In genomic region chr3:37856381-37856780, GRCh38 we compare ENCODE assay signal across 25 cellular contexts. TPM values are rescaled to one million over a fixed set of nuclear protein-coding genes. Genes with fewer than 3 reads are reported as not detected.
DNase-seq lines count a peak whose midpoint lies in the region; ATAC-seq and TF ChIP-seq lines count a peak whose summit lies in the region.
"Had no signal": no experiment of that assay in that cellular context is flagged by ENCODE, and none has a peak within 500 bp of the region (broad histone marks: within the 10 kb centered on the region; RNA-seq: fewer than 3 reads in every experiment).

No MANE protein-coding gene starts in this region.

- peak overlapping the region in 3 of 5 experiments; percentile 5 to 62 (median 34) for H3K27ac Mint-ChIP-seq in brain
- peak overlapping the region in 2 of 3 experiments; percentile 7 to 26 for H3K27ac Mint-ChIP-seq in nephron
- H3K27ac Mint-ChIP-seq: activated CD4-positive, alpha-beta T cell treated with anti-CD3 and anti-CD28 coated beads, Interleukin-2, amount 10 ng/mL, durations not matched to agents 24 days and 14 days; activated naive CD4-positive, alpha-beta T cell treated with anti-CD3 and anti-CD28 coated beads, Interleukin-2, amount 50 U/mL, for 24 hours; neural progenitor cell had no signal

- H3K9me3 ChIP-seq in heart right ventricle (no peaks in the 10 kb centered on the region), trophoblast cell (ENCODE audit: insufficient read depth, low read depth, low read length) (peaks cover 2% of the 10 kb centered on the region)
- H3K9me3 ChIP-seq: HAP-1, mucosa of descending colon, uterus had no signal

- H4K12ac ChIP-seq in trophoblast cell (ENCODE audit: low read depth, low read length), result no peak overlapping the region

- TF ChIP-seq CTCF in brain (conservative IDR thresholded peaks at IDR 0.05) (no peak), heart right ventricle (IDR thresholded peaks at IDR 0.05) (no peak), nephron (IDR thresholded peaks at IDR 0.05; ENCODE audit: unreplicated experiment in 3 of 3) (no peak)

- no peak overlapping the region for H2AK5ac ChIP-seq in trophoblast cell (ENCODE audit: low read length)

- H3K18ac ChIP-seq in trophoblast cell (ENCODE audit: low read length), result no peak overlapping the region

- peaks cover 3 to 37% (median 23%) of the 10 kb centered on the region in 9 donors for H3K4me1 ChIP-seq in heart right ventricle
- H3K4me1 ChIP-seq in trophoblast cell (ENCODE audit: control insufficient read depth in 1 of 2, insufficient read depth in 2 of 2, low read length in 2 of 2), result peaks cover 9 to 15% of the 10 kb centered on the region in 2 experiments
- H3K4me1 ChIP-seq: neural progenitor cell had no signal

- H3K27ac ChIP-seq in heart right ventricle, result peak overlapping the region in 6 of 10 donors; percentile 41 to 70 (median 55)
- no peak overlapping the region for H3K27ac ChIP-seq in trophoblast cell (ENCODE audit: low read depth, low read length)
- H3K27ac ChIP-seq: C4-2B, KMS-11, neural progenitor cell, uterus, WERI-Rb-1 had no signal

- H3K9me3 Mint-ChIP-seq in brain, result peaks cover 0 to 4% (median 0%) of the 10 kb centered on the region in 5 experiments
- no peaks in the 10 kb centered on the region for H3K9me3 Mint-ChIP-seq in nephron
- H3K9me3 Mint-ChIP-seq: activated CD4-positive, alpha-beta T cell treated with anti-CD3 and anti-CD28 coated beads, Interleukin-2, amount 10 ng/mL, durations not matched to agents 24 days and 14 days; activated naive CD4-positive, alpha-beta T cell treated with anti-CD3 and anti-CD28 coated beads, Interleukin-2, amount 50 U/mL, for 24 hours; neural progenitor cell had no signal

- H3K79me2 ChIP-seq in trophoblast cell (ENCODE audit: control insufficient read depth, insufficient read depth, low read length, poor library complexity), result peaks cover 6% of the 10 kb centered on the region

- H3K27me3 ChIP-seq in heart right ventricle, result no peaks in the 10 kb centered on the region
- no peaks in the 10 kb centered on the region for H3K27me3 ChIP-seq in trophoblast cell (ENCODE audit: insufficient read depth, low read length)
- H3K27me3 ChIP-seq: uterus had no signal

- no peak overlapping the region for H3K23ac ChIP-seq in trophoblast cell (ENCODE audit: low read length)

- H3K9ac ChIP-seq in trophoblast cell (ENCODE audit: low read length), result no peak overlapping the region
- H3K9ac ChIP-seq: KMS-11, neural progenitor cell had no signal

- H3K79me1 ChIP-seq in trophoblast cell (ENCODE audit: low read length), result peaks cover 7% of the 10 kb centered on the region

- peaks cover 3% of the 10 kb centered on the region for H3K36me3 Mint-ChIP-seq in brain
- H3K36me3 Mint-ChIP-seq in nephron (ENCODE audit: low read depth), result peaks cover 7% of the 10 kb centered on the region
- H3K36me3 Mint-ChIP-seq: activated naive CD4-positive, alpha-beta T cell treated with anti-CD3 and anti-CD28 coated beads, Interleukin-2, amount 50 U/mL, for 24 hours; neural progenitor cell had no signal

- no peak overlapping the region for H3K4me2 ChIP-seq in trophoblast cell (ENCODE audit: low read length)
- H3K4me2 ChIP-seq: KMS-11, neural progenitor cell had no signal

- no peak overlapping the region for H2BK5ac ChIP-seq in trophoblast cell (ENCODE audit: low read depth, low read length, poor library complexity)

- intact Hi-C loops in heart right ventricle (cut with DNase I), result loop anchor here in 4 of 10 donors (1.0 to 5.0 kb wide), 4 partner anchors 110 to 146 kb away; no protein-coding TSS in a partner anchor

- no peak overlapping the region for H2BK120ac ChIP-seq in trophoblast cell (ENCODE audit: insufficient read depth, low read length, poor library complexity)

- H2AFZ ChIP-seq in trophoblast cell (ENCODE audit: insufficient read depth, low read length, poor library complexity), result no peak overlapping the region
- H2AFZ ChIP-seq: neural progenitor cell had no signal

- H3K4me1 Mint-ChIP-seq in brain, result peaks cover 25% of the 10 kb centered on the region
- peaks cover 15% of the 10 kb centered on the region for H3K4me1 Mint-ChIP-seq in nephron

- DNase-seq in Ammon's horn (ENCODE audit: low spot score) (peak; percentile 32), heart right ventricle (peak in 1 of 2 donors; percentile 68), NCI-H774 (lab: John Stamatoyannopoulos, UW) (no peak), trophoblast cell (no peak), DMS153 (lab: John Stamatoyannopoulos, UW) (no peak)
- no peak for DNase-seq in stimulated activated CD4-positive, alpha-beta T cell treated with anti-CD3 and anti-CD28 coated beads, Interleukin-4, amount 100 ng/mL, for 24 hours
- DNase-seq: activated CD4-positive, alpha-beta T cell treated with anti-CD3 and anti-CD28 coated beads, Interleukin-2, amount 10 ng/mL, durations not matched to agents 24 days and 14 days; Calu3; central memory CD4-positive, alpha-beta T cell; EL; mucosa of descending colon; MV-4-11; NCI-H146; NCI-H526; RPMI8226; uterus; WERI-Rb-1 had no signal

- no peak overlapping the region for H4K91ac ChIP-seq in trophoblast cell (ENCODE audit: low read depth, low read length)

- H4K8ac ChIP-seq in trophoblast cell (ENCODE audit: low read depth, low read length), result no peak overlapping the region

- WGBS in heart right ventricle, 2 donors, result 56 to 63% methylated on average over 2 of the region's 2 CpGs
- no CpG with 5 or more reads among the region's 2 CpGs for WGBS in trophoblast cell (ENCODE audit: extremely low coverage, insufficient coverage, insufficient read length)

- H3K14ac ChIP-seq in trophoblast cell (ENCODE audit: low read length), result no peak overlapping the region

- H3K27me3 Mint-ChIP-seq in brain (no peaks in the 10 kb centered on the region), nephron (ENCODE audit: low read depth) (no peaks in the 10 kb centered on the region)
- H3K27me3 Mint-ChIP-seq: activated naive CD4-positive, alpha-beta T cell treated with anti-CD3 and anti-CD28 coated beads, Interleukin-2, amount 50 U/mL, for 24 hours had no signal

- H3K4me3 Mint-ChIP-seq in brain, result peak overlapping the region in 1 of 5 experiments; percentile 54
- peak overlapping the region in 1 of 3 experiments; percentile 10 for H3K4me3 Mint-ChIP-seq in nephron
- H3K4me3 Mint-ChIP-seq: activated CD4-positive, alpha-beta T cell treated with anti-CD3 and anti-CD28 coated beads, Interleukin-2, amount 10 ng/mL, durations not matched to agents 24 days and 14 days; activated naive CD4-positive, alpha-beta T cell treated with anti-CD3 and anti-CD28 coated beads, Interleukin-2, amount 50 U/mL, for 24 hours; neural progenitor cell had no signal

- peak in 6 of 8 donors; percentile 14 to 43 (median 30) for ATAC-seq in heart right ventricle
- ATAC-seq: mucosa of descending colon, SK-N-SH treated with all-trans-retinoic acid at 6 μM for 48 hours had no signal

- no peak overlapping the region for H3K4ac ChIP-seq in trophoblast cell (ENCODE audit: low read depth, low read length)

- H3K36me3 ChIP-seq in heart right ventricle (no peaks in the 10 kb centered on the region), trophoblast cell (ENCODE audit: control insufficient read depth in 1 of 2, insufficient read depth in 2 of 2, low read length in 2 of 2) (no peaks in the 10 kb centered on the region)
- H3K36me3 ChIP-seq: HAP-1, neural progenitor cell, uterus, WERI-Rb-1 had no signal

- H3K4me3 ChIP-seq in heart right ventricle, result no peak overlapping the region
- H3K4me3 ChIP-seq in trophoblast cell (ENCODE audit: low read depth, low read length), result no peak overlapping the region
- H3K4me3 ChIP-seq: HAP-1, mucosa of descending colon, neural progenitor cell, uterus had no signal

- H2BK12ac ChIP-seq in trophoblast cell (ENCODE audit: low read length), result no peak overlapping the region

RNA-seq across cellular contexts. Expression of gene CTDSPL, which starts 5.3 kb away (rescaled TPM):
- polyA plus RNA-seq in brain (ENCODE audit: insufficient read depth, low read depth, low replicate concordance) (8.6 TPM), heart right ventricle (10 to 100 TPM in 1 of 2 donors, 1 to 10 TPM in 1; 5.4 to 11.3 TPM)
- total RNA-seq in heart right ventricle, result 10 to 100 TPM; 27.8 to 51.5 (median 42.0) TPM
- 13.2 and 13.3 TPM in 2 replicates for polyA plus RNA-seq in trophoblast cell (2013)
